14 cellular contexts compared by ENCODE assay signal in genomic region chr18:23266717-23267446, GRCh38.
A peak's percentile ranks its signal among the peaks of the same experiment; 100 is the strongest.
DNase-seq lines count a peak whose midpoint lies in the region; ATAC-seq lines count a peak whose summit lies in the region.
"Had no signal": no experiment of that assay in that cellular context is flagged by ENCODE, and none has a peak within 500 bp of the region (broad histone marks: within the 10 kb centered on the region; RNA-seq: fewer than 3 reads in every experiment).

No MANE protein-coding gene starts in this region.

- peak overlapping the region; percentile 59 to 90 (median 82) for H3K4me2 ChIP-seq in BLaER1 treated with 17β-estradiol and CSF1 and Interleukin-3, amounts not matched to agents 10 nM and 100 nM

- H3K27ac Mint-ChIP-seq in central memory CD8-positive, alpha-beta T cell (ENCODE audit: low read depth), result peak overlapping the region; percentile 22
- H3K27ac Mint-ChIP-seq: T-cell had no signal

- peaks cover 26% of the 10 kb centered on the region for H3K4me1 Mint-ChIP-seq in central memory CD8-positive, alpha-beta T cell

- no peak overlapping the region for H3K4me3 Mint-ChIP-seq in central memory CD8-positive, alpha-beta T cell
- H3K4me3 Mint-ChIP-seq: activated CD4-positive, alpha-beta T cell treated with anti-CD3 and anti-CD28 coated beads, Interleukin-2, amount 10 ng/mL, durations not matched to agents 24 days and 14 days; T-cell had no signal

- no peaks in the 10 kb centered on the region for H3K36me3 Mint-ChIP-seq in central memory CD8-positive, alpha-beta T cell (ENCODE audit: insufficient read depth)

- peak overlapping the region in 9 of 11 experiments; percentile 52 to 71 (median 61); a peak in 14 of 22 replicates for H3K27ac ChIP-seq in BLaER1 treated with 17β-estradiol and CSF1 and Interleukin-3, amounts not matched to agents 10 nM and 100 nM

- peaks cover 32 to 73% (median 56%) of the 10 kb centered on the region in 10 experiments for H3K4me1 ChIP-seq in BLaER1 treated with 17β-estradiol and CSF1 and Interleukin-3, amounts not matched to agents 10 nM and 100 nM

- no peaks in the 10 kb centered on the region for H3K27me3 Mint-ChIP-seq in central memory CD8-positive, alpha-beta T cell
- H3K27me3 Mint-ChIP-seq: activated CD4-positive, alpha-beta T cell treated with anti-CD3 and anti-CD28 coated beads, Interleukin-2, amount 10 ng/mL, durations not matched to agents 24 days and 14 days; T-cell had no signal

- H3K9me3 Mint-ChIP-seq in central memory CD8-positive, alpha-beta T cell, result peaks cover 9% of the 10 kb centered on the region

- H3K9ac ChIP-seq in BLaER1 treated with 17β-estradiol and CSF1 and Interleukin-3, amounts not matched to agents 10 nM and 100 nM, result peak overlapping the region in 4 of 11 experiments; percentile 30 to 62 (median 38); a peak in 7 of 22 replicates

- no peak overlapping the region for H3K4me3 ChIP-seq in BLaER1 treated with 17β-estradiol and CSF1 and Interleukin-3, amounts not matched to agents 10 nM and 100 nM

- no peaks in the 10 kb centered on the region for H3K27me3 ChIP-seq in BLaER1 treated with 17β-estradiol and CSF1 and Interleukin-3, amounts not matched to agents 10 nM and 100 nM

- peaks cover 38 to 45% (median 43%) of the 10 kb centered on the region in 11 experiments for H3K9me3 ChIP-seq in BLaER1 treated with 17β-estradiol and CSF1 and Interleukin-3, amounts not matched to agents 10 nM and 100 nM (replicated peaks in 1 of 11)

- no peak for DNase-seq in central memory CD8-positive, alpha-beta T cell (ENCODE audit: low spot score in 2 of 2)
- DNase-seq in HuH-7 (ENCODE audit: low spot score) (no peak), NCI-H1694 treated with DMSO at 0.1 percent for 48 hours (lab: John Stamatoyannopoulos, UW) (no peak)
- DNase-seq: activated CD4-positive, alpha-beta T cell treated with anti-CD3 and anti-CD28 coated beads, Interleukin-2, amount 10 ng/mL, durations not matched to agents 24 days and 14 days; activated effector memory CD4-positive, alpha-beta T cell treated with Interleukin-2 at 50 U/mL for 16 hours; kidney; NCI-H1105; NCI-H524 treated with DMSO at 0.1 percent for 48 hours; T-cell had no signal

- peaks cover 6 to 26% (median 12%) of the 10 kb centered on the region in 11 experiments; a peak in 14 of 22 replicates for H3K36me3 ChIP-seq in BLaER1 treated with 17β-estradiol and CSF1 and Interleukin-3, amounts not matched to agents 10 nM and 100 nM

- H4K20me1 ChIP-seq in BLaER1 treated with 17β-estradiol and CSF1 and Interleukin-3, amounts not matched to agents 10 nM and 100 nM, result no peaks in the 10 kb centered on the region

- ATAC-seq in GM19351 (IDR thresholded peaks at IDR 0.05; ENCODE audit: unreplicated experiment), result peak; percentile 79
- ATAC-seq in HG02798 (IDR thresholded peaks at IDR 0.05; ENCODE audit: poor library complexity, unreplicated experiment), result peak; percentile 79
- ATAC-seq in central memory CD8-positive, alpha-beta T cell (replicated peaks; ENCODE audit: extremely low read depth, poor library complexity, severe bottlenecking), result peak; percentile 40
- no peak for ATAC-seq in GM21717 (IDR thresholded peaks at IDR 0.05; ENCODE audit: unreplicated experiment)
- no peak for ATAC-seq in GM21515 (IDR thresholded peaks at IDR 0.05; ENCODE audit: unreplicated experiment)

Comparison
In these comparisons a context has a peak if more than half of its experiments do, and no peak if none do; other contexts are left out.
1. ATAC-seq: peak in GM19351 (single experiment), HG02798 (single experiment) and central memory CD8-positive, alpha-beta T cell (single experiment); none in GM21717 (single experiment) and GM21515 (single experiment).